8 cellular contexts compared by ENCODE assay signal in genomic region chr11:64355078-64355940, GRCh38. TPM values are rescaled to one million over a fixed set of nuclear protein-coding genes. Genes with fewer than 3 reads are reported as not detected.
DNase-seq lines count a peak whose midpoint lies in the region; ATAC-seq and TF ChIP-seq lines count a peak whose summit lies in the region.

No MANE protein-coding gene starts in this region.

- H3K4me3 Mint-ChIP-seq in activated B cell treated with CpG ODN at 0.5 μM for 24 hours: no peak overlapping the region
- H3K4me3 Mint-ChIP-seq in naive B cell: peak overlapping the region in 1 of 8 donors; percentile 73

- H3K4me3 ChIP-seq in GM06990 (replicated peaks; ENCODE audit: low read depth, low read length): no peak overlapping the region
- peak overlapping the region in 3 of 4 experiments; percentile 25 to 42 (median 28) for H3K4me3 ChIP-seq in fibroblast of lung (replicated peaks in 1 of 4; ENCODE audit: control extremely low read depth in 1 of 4, insufficient read depth in 1 of 4, low read depth in 3 of 4, low read length in 4 of 4)
- peak overlapping the region in 1 of 2 donors; percentile 14 for H3K4me3 ChIP-seq in uterus

- no peaks in the 10 kb centered on the region for H4K20me1 ChIP-seq in fibroblast of lung (ENCODE audit: control insufficient read depth, extremely low read depth, insufficient read depth, low read length)

- peak overlapping the region; percentile 88 for H2AFZ ChIP-seq in fibroblast of lung (ENCODE audit: low read length)

- H3K4me1 Mint-ChIP-seq in activated B cell treated with CpG ODN at 0.5 μM for 24 hours (peaks cover 32% of the 10 kb centered on the region), naive B cell (peaks cover 20 to 30% (median 29%) of the 10 kb centered on the region in 3 donors)

- H3K27me3 Mint-ChIP-seq in activated B cell treated with CpG ODN at 0.5 μM for 24 hours (no peaks in the 10 kb centered on the region), naive B cell (no peaks in the 10 kb centered on the region)

- intact Hi-C loops in activated B cell treated with CpG ODN at 0.5 μM for 24 hours (cut with micrococcal nuclease) (loop anchor here (1.0 to 5.0 kb wide), 6 partner anchors 15 to 104 kb away; partner anchors contain the start of genes CCDC88B, PLCB3 and PRDX5), uterus (cut with DNase I; ENCODE audit: low total_unique reads) (no loop called here)

- H3K27ac Mint-ChIP-seq in activated B cell treated with CpG ODN at 0.5 μM for 24 hours (no peak overlapping the region), naive B cell (peak overlapping the region in 3 of 6 donors; percentile 32 to 91 (median 39))

- peaks cover 17% of the 10 kb centered on the region for H3K36me3 Mint-ChIP-seq in activated B cell treated with CpG ODN at 0.5 μM for 24 hours (ENCODE audit: low read depth)
- H3K36me3 Mint-ChIP-seq in naive B cell: peaks cover 0 to 7% of the 10 kb centered on the region in 2 donors

- H3K27ac ChIP-seq in fibroblast of lung (ENCODE audit: insufficient read depth, low read length) (peak overlapping the region; percentile 45), uterus (no peak overlapping the region)

- H3K4me2 ChIP-seq in fibroblast of lung (ENCODE audit: extremely low read depth, insufficient read depth, low read length): peak overlapping the region; percentile 28

- ATAC-seq in activated B cell treated with CpG ODN at 0.5 μM for 24 hours (ENCODE audit: low read depth) (peak; percentile 64), naive B cell (ENCODE audit: low read depth in 2 of 2) (peak; percentile 55 to 62), GM19397 (IDR thresholded peaks at IDR 0.05; ENCODE audit: unreplicated experiment) (no peak)

- peak overlapping the region; percentile 45 for H3K9ac ChIP-seq in fibroblast of lung (ENCODE audit: insufficient read depth, low read length)

- H3K4me1 ChIP-seq in fibroblast of lung (ENCODE audit: control insufficient read depth, extremely low read depth, insufficient read depth, low read length) (peaks cover 20% of the 10 kb centered on the region), uterus (peaks cover 7 to 20% of the 10 kb centered on the region in 2 donors)

- DNase-seq in A172 (ENCODE audit: low spot score) (peak; percentile 79), GM06990 (ENCODE audit: extremely low read depth, insufficient read length) (peak; percentile 64), NCI-H1694 treated with DMSO at 0.1 percent for 48 hours (lab: John Stamatoyannopoulos, UW) (peak; percentile 58), activated B cell treated with CpG ODN at 0.5 μM for 24 hours (peak; percentile 58), fibroblast of lung (ENCODE audit: low read depth in 2 of 2) (peak; percentile 75 to 79), naive B cell (peak; percentile 52), uterus (peak; percentile 71 to 74)

- POLR2A ChIA-PET in activated B cell treated with CpG ODN at 0.5 μM for 24 hours (lab: Charles Lee): interaction anchor here (0.6 to 6.0 kb wide), 15 partner anchors 14 to 1133 kb away, joined by 3 to 61 read pairs (median 6); partner anchors contain the start of genes BAD, CCDC88B, ESRRA and PRDX5

- no peaks in the 10 kb centered on the region for H3K9me3 ChIP-seq in fibroblast of lung (ENCODE audit: control insufficient read depth, insufficient read depth, low read depth, low read length)
- H3K9me3 ChIP-seq in uterus: no peaks in the 10 kb centered on the region

- CTCF ChIA-PET in activated B cell treated with CpG ODN at 0.5 μM for 24 hours (lab: Charles Lee): interaction anchor here (0.6 to 9.3 kb wide), 29 partner anchors 8 to 387 kb away, joined by 3 to 138 read pairs (median 5); partner anchors contain the start of genes BAD, CATSPERZ, ESRRA and FERMT3

- peak; percentile 64 for TF ChIP-seq CTCF in GM06990 (IDR thresholded peaks at IDR 0.05; ENCODE audit: insufficient read depth, low read length, poor library complexity, severe bottlenecking)
- no peak for TF ChIP-seq CTCF in activated B cell treated with CpG ODN at 0.5 μM for 24 hours (IDR thresholded peaks at IDR 0.05)
- peak; percentile 78 to 79 for TF ChIP-seq CTCF in fibroblast of lung (conservative IDR thresholded peaks at IDR 0.05 in 1 of 2, IDR thresholded peaks at IDR 0.05 in 1 of 2; ENCODE audit: low read depth in 1 of 2, low read length in 2 of 2)
- TF ChIP-seq CTCF in uterus (IDR thresholded peaks at IDR 0.05): peak; percentile 54 to 79 (median 75)

- TF ChIP-seq POLR2A in uterus (IDR thresholded peaks at IDR 0.05): no peak

- peaks cover 20% of the 10 kb centered on the region for H3K36me3 ChIP-seq in GM06990 (ENCODE audit: control insufficient read depth, insufficient read depth, low read length)
- no peaks in the 10 kb centered on the region for H3K36me3 ChIP-seq in fibroblast of lung (ENCODE audit: control insufficient read depth, insufficient read depth, low read length)
- H3K36me3 ChIP-seq in uterus: no peaks in the 10 kb centered on the region

- peaks cover 11% of the 10 kb centered on the region for H3K79me2 ChIP-seq in fibroblast of lung (ENCODE audit: control insufficient read depth, insufficient read depth, low read length)

- H3K27me3 ChIP-seq in GM06990 (replicated peaks; ENCODE audit: control insufficient read depth, insufficient read depth, low read length) (no peaks in the 10 kb centered on the region), fibroblast of lung (ENCODE audit: control insufficient read depth, insufficient read depth, low read length) (no peaks in the 10 kb centered on the region), uterus (no peaks in the 10 kb centered on the region)

- H3K9me3 Mint-ChIP-seq in activated B cell treated with CpG ODN at 0.5 μM for 24 hours (no peaks in the 10 kb centered on the region), naive B cell (no peaks in the 10 kb centered on the region)

RNA-seq across cellular contexts. Expression of gene RPS6KA4, which starts 3.7 kb away (rescaled TPM):
- total RNA-seq in A172 (2014; rRNA removed; shearing (Covaris generic)): 77.4 and 78.2 TPM in 2 replicates
- 18.0 and 22.6 TPM in 2 replicates for total RNA-seq in activated B cell treated with CpG ODN at 0.5 μM for 24 hours
- total RNA-seq in fibroblast of lung: 27.6 and 29.3 TPM in 2 replicates
- polyA plus RNA-seq in fibroblast of lung: 15.9 and 20.5 TPM in 2 replicates
- 28.8 and 47.4 TPM in 2 replicates for polyA plus RNA-seq in fibroblast of lung (2012)
- polyA minus RNA-seq in fibroblast of lung (ENCODE audit: low replicate concordance): 43.5 and 63.3 TPM in 2 replicates
- 1 to 10 TPM; 1.1 to 8.3 (median 4.8) TPM for polyA plus RNA-seq in naive B cell (ENCODE audit: low read depth in 6 of 6)
- total RNA-seq in uterus: 10 to 100 TPM in 3 of 4 donors, 1 to 10 TPM in 1; 2.4 to 37.4 (median 29.3) TPM

RNA-seq across cellular contexts. Expression of gene CCDC88B, which starts 15.3 kb away (rescaled TPM):
- 6.6 and 6.9 TPM in 2 replicates for total RNA-seq in A172 (2014; rRNA removed; shearing (Covaris generic))
- total RNA-seq in activated B cell treated with CpG ODN at 0.5 μM for 24 hours: 180 and 201 TPM in 2 replicates
- total RNA-seq in fibroblast of lung: 2.1 and 3.1 TPM in 2 replicates
- polyA plus RNA-seq in fibroblast of lung: 0.56 and 0.88 TPM in 2 replicates
- 0.87 and 2.2 TPM in 2 replicates for polyA plus RNA-seq in fibroblast of lung (2012)
- 2.6 TPM in 1 of 2 replicates, not detected in the other for polyA minus RNA-seq in fibroblast of lung (ENCODE audit: low replicate concordance)
- 10 to 100 TPM in 5 of 6 donors, 1 to 10 TPM in 1; 9.3 to 73.0 (median 19.4) TPM for polyA plus RNA-seq in naive B cell (ENCODE audit: low read depth in 6 of 6)
- 1 to 10 TPM in 3 of 4 donors, under 1 TPM in 1; 0.29 to 5.7 (median 2.9) TPM for total RNA-seq in uterus

RNA-seq across cellular contexts. Expression of gene PRDX5, which starts 37.4 kb away (rescaled TPM):
- total RNA-seq in A172 (2014; rRNA removed; shearing (Covaris generic)): 300 and 344 TPM in 2 replicates
- 73.6 and 85.8 TPM in 2 replicates for total RNA-seq in activated B cell treated with CpG ODN at 0.5 μM for 24 hours
- total RNA-seq in fibroblast of lung: 301 and 319 TPM in 2 replicates
- polyA plus RNA-seq in fibroblast of lung: 311 and 431 TPM in 2 replicates
- polyA plus RNA-seq in fibroblast of lung (2012): 328 and 464 TPM in 2 replicates
- polyA minus RNA-seq in fibroblast of lung (ENCODE audit: low replicate concordance): 73.1 and 198 TPM in 2 replicates
- polyA plus RNA-seq in naive B cell (ENCODE audit: low read depth in 6 of 6): 100 to 1,000 TPM; 229 to 385 (median 248) TPM
- total RNA-seq in uterus: 100 to 1,000 TPM in 3 of 4 donors, 10 to 100 TPM in 1; 97.1 to 156 (median 113) TPM

RNA-seq across cellular contexts. Expression of gene TRMT112, which starts 38.0 kb away (rescaled TPM):
- 454 and 683 TPM in 2 replicates for total RNA-seq in A172 (2014; rRNA removed; shearing (Covaris generic))
- total RNA-seq in activated B cell treated with CpG ODN at 0.5 μM for 24 hours: 156 and 175 TPM in 2 replicates
- 248 and 255 TPM in 2 replicates for total RNA-seq in fibroblast of lung
- 161 and 222 TPM in 2 replicates for polyA plus RNA-seq in fibroblast of lung
- 265 and 320 TPM in 2 replicates for polyA plus RNA-seq in fibroblast of lung (2012)
- 54.4 and 59.5 TPM in 2 replicates for polyA minus RNA-seq in fibroblast of lung (ENCODE audit: low replicate concordance)
- polyA plus RNA-seq in naive B cell (ENCODE audit: low read depth in 6 of 6): 100 to 1,000 TPM; 445 to 606 (median 521) TPM
- total RNA-seq in uterus: 100 to 1,000 TPM; 200 to 462 (median 323) TPM

RNA-seq across cellular contexts. Expression of gene ESRRA, which starts 50.0 kb away (rescaled TPM):
- total RNA-seq in A172 (2014; rRNA removed; shearing (Covaris generic)): 30.4 and 46.6 TPM in 2 replicates
- 44.8 and 48.3 TPM in 2 replicates for total RNA-seq in activated B cell treated with CpG ODN at 0.5 μM for 24 hours
- 32.4 and 32.5 TPM in 2 replicates for total RNA-seq in fibroblast of lung
- polyA plus RNA-seq in fibroblast of lung: 6.7 and 8.1 TPM in 2 replicates
- 9.7 and 15.2 TPM in 2 replicates for polyA plus RNA-seq in fibroblast of lung (2012)
- 5.5 and 9.3 TPM in 2 replicates for polyA minus RNA-seq in fibroblast of lung (ENCODE audit: low replicate concordance)
- polyA plus RNA-seq in naive B cell (ENCODE audit: low read depth in 6 of 6): 1 to 10 TPM; 3.4 to 8.5 (median 6.5) TPM
- total RNA-seq in uterus: 10 to 100 TPM; 12.1 to 49.2 (median 17.5) TPM

Comparison
In these comparisons a context has a peak if more than half of its experiments do, and no peak if none do; other contexts are left out.
1. RNA of gene CCDC88B, which starts 15.3 kb away (total RNA-seq): 180 to 201 TPM in activated B cell treated with CpG ODN at 0.5 μM for 24 hours; 6.6 to 6.9 TPM in A172, 0.29 to 5.7 TPM in uterus and 2.1 to 3.1 TPM in fibroblast of lung; every median in the first group is over 10 times any median in the second.
2. Peak in every context shown above with its lines, with median percentiles within 50 percentile points of each other: DNase-seq.